8 cellular contexts compared by ENCODE assay signal in genomic region chr10:35127289-35127891, GRCh38. TPM values are rescaled to one million over a fixed set of nuclear protein-coding genes. Genes with fewer than 3 reads are reported as not detected.
DNase-seq lines count a peak whose midpoint lies in the region; ATAC-seq and TF ChIP-seq lines count a peak whose summit lies in the region.

No MANE protein-coding gene starts in this region.

- H3K9ac ChIP-seq in parathyroid adenoma = peak overlapping the region; percentile 9

- H2AFZ ChIP-seq in parathyroid adenoma = peak overlapping the region; percentile 99

- H3K27ac ChIP-seq in parathyroid adenoma (peak overlapping the region; percentile 92), transverse colon (peak overlapping the region; percentile 98 to 99 (median 98))

- peaks cover 6% of the 10 kb centered on the region for H3K36me3 Mint-ChIP-seq in activated naive CD8-positive, alpha-beta T cell

- in situ Hi-C loops in SK-MEL-5 (cut with HindIII; ENCODE audit: low pct_unique_long_range_greater_than_20kb, low sequenced_read_pairs) = no loop called here
- in situ Hi-C loops in transverse colon (cut with MboI; ENCODE audit: low pct_ligation_motif_present in 1 of 4, low pct_unique_long_range_greater_than_20kb in 1 of 4, low sequenced_read_pairs in 3 of 4) = loop anchor here in 1 of 4 donors (10.0 kb wide), 1 partner anchor 87 kb away; no protein-coding TSS in a partner anchor

- peaks cover 51% of the 10 kb centered on the region for H3K4me1 Mint-ChIP-seq in activated naive CD8-positive, alpha-beta T cell (ENCODE audit: low read depth)

- ATAC-seq in HG02970 (IDR thresholded peaks at IDR 0.05; ENCODE audit: low FRiP score, unreplicated experiment) (peak; percentile 3), GM18520 (IDR thresholded peaks at IDR 0.05; ENCODE audit: unreplicated experiment) (no peak)

- H3K27me3 ChIP-seq in parathyroid adenoma (ENCODE audit: control insufficient read depth, insufficient read depth, low read length) = no peaks in the 10 kb centered on the region
- H3K27me3 ChIP-seq in transverse colon = no peaks in the 10 kb centered on the region

- peak overlapping the region; percentile 50 for H3K4me2 ChIP-seq in parathyroid adenoma (ENCODE audit: low read length)

- H3K4me1 ChIP-seq in parathyroid adenoma (peaks cover 10% of the 10 kb centered on the region), transverse colon (peaks cover 3 to 33% (median 8%) of the 10 kb centered on the region in 4 donors)

- H3K4me3 ChIP-seq in parathyroid adenoma (ENCODE audit: low read depth, low read length) (peak overlapping the region; percentile 69), transverse colon (peak overlapping the region; percentile 67 to 85 (median 76))

- H3K79me2 ChIP-seq in parathyroid adenoma = peaks cover 3% of the 10 kb centered on the region

- WGBS in transverse colon (ENCODE audit: low coverage in 1 of 2), 2 donors = 0% methylated on average over 31 of the region's 56 CpGs; no CpG with 5 or more reads in 1 of the 2 donors

- H3K27ac Mint-ChIP-seq in activated naive CD8-positive, alpha-beta T cell = peak overlapping the region; percentile 99

- TF ChIP-seq POLR2A in transverse colon (IDR thresholded peaks at IDR 0.05) = no peak

- H3K4me3 Mint-ChIP-seq in activated naive CD8-positive, alpha-beta T cell = peak overlapping the region; percentile 98

- no peak for TF ChIP-seq CTCF in parathyroid adenoma (IDR thresholded peaks at IDR 0.05)
- TF ChIP-seq CTCF in transverse colon (IDR thresholded peaks at IDR 0.05) = no peak

- no peaks in the 10 kb centered on the region for H3K36me3 ChIP-seq in parathyroid adenoma (ENCODE audit: control insufficient read depth, insufficient read depth, low read length)
- H3K36me3 ChIP-seq in transverse colon = no peaks in the 10 kb centered on the region

- intact Hi-C loops in head of caudate nucleus (cut with DNase I) (loop anchor here (2.0 to 5.0 kb wide), 2 partner anchors 37 to 70 kb away; partner anchors contain the start of gene CUL2), transverse colon (cut with DNase I; ENCODE audit: low total_unique reads) (loop anchor here (2.0 kb wide), 1 partner anchor 69 kb away; no protein-coding TSS in a partner anchor)

- H3K9me3 Mint-ChIP-seq in activated naive CD8-positive, alpha-beta T cell (ENCODE audit: low read depth) = no peaks in the 10 kb centered on the region

- DNase-seq in EL (peak; percentile 73), SK-MEL-5 (ENCODE audit: low read depth, low spot score) (peak; percentile 13), head of caudate nucleus (peak in 39 of 42 donors; percentile 8 to 78 (median 51)), transverse colon (peak; percentile 64)

- no peak for TF ChIP-seq EP300 in transverse colon (IDR thresholded peaks at IDR 0.05; ENCODE audit: low read depth)

- no peaks in the 10 kb centered on the region for H3K27me3 Mint-ChIP-seq in activated naive CD8-positive, alpha-beta T cell

- H3K9me3 ChIP-seq in parathyroid adenoma (ENCODE audit: control insufficient read depth, low read length) (no peaks in the 10 kb centered on the region), transverse colon (no peaks in the 10 kb centered on the region)

RNA-seq across cellular contexts. Expression of gene CREM, which starts 0.7 kb away (rescaled TPM):
- 312 and 344 TPM in 2 replicates for total RNA-seq in SK-MEL-5 (2014; rRNA removed; shearing (Covaris generic))
- 141 and 149 TPM in 2 replicates for polyA plus RNA-seq in SK-MEL-5 (2015; cell fraction: cytosol; rRNA removed)
- polyA plus RNA-seq in SK-MEL-5 (2015; cell fraction: nucleus; rRNA removed) = 48.0 and 54.0 TPM in 2 replicates
- 10 to 100 TPM in 3 of 4 donors, 1 to 10 TPM in 1; 2.8 to 99.9 (median 21.1) TPM for total RNA-seq in transverse colon

RNA-seq across cellular contexts. Expression of gene CUL2, which starts 37.2 kb away (rescaled TPM):
- total RNA-seq in SK-MEL-5 (2014; rRNA removed; shearing (Covaris generic)) = 20.1 and 21.3 TPM in 2 replicates
- 14.4 and 20.4 TPM in 2 replicates for polyA plus RNA-seq in SK-MEL-5 (2015; cell fraction: cytosol; rRNA removed)
- polyA plus RNA-seq in SK-MEL-5 (2015; cell fraction: nucleus; rRNA removed) = 12.4 and 13.0 TPM in 2 replicates
- 10 to 100 TPM in 2 of 4 donors, 1 to 10 TPM in 2; 6.0 to 15.4 (median 11.5) TPM for total RNA-seq in transverse colon

Comparison
In these comparisons a context has a peak if more than half of its experiments do, and no peak if none do; other contexts are left out.
1. DNase-seq: peak in every context shown above with its lines; median percentile 73 in EL; 64 in transverse colon; 51 in head of caudate nucleus; 13 in SK-MEL-5.